8 cellular contexts compared by ENCODE assay signal in genomic region chr16:66647866-66648265, GRCh38.
"Had no signal": no experiment of that assay in that cellular context is flagged by ENCODE, and none has a peak within 500 bp of the region (broad histone marks: within the 10 kb centered on the region; RNA-seq: fewer than 3 reads in every experiment).

No MANE protein-coding gene starts in this region.

- ATAC-seq: HCT116, HepG2, K562 had no signal

- H3K27ac ChIP-seq: GM23248 had no signal

- H2AFZ ChIP-seq: GM23248 had no signal

- H3K9ac ChIP-seq: GM23248 had no signal

- DNase-seq: GM23248, GOT3, H7, HFFc6 had no signal

- H3K9me3 ChIP-seq: HAP-1 had no signal

- H3K4me3 ChIP-seq: GM23248, HAP-1, K562 had no signal

- H3K36me3 ChIP-seq: HAP-1 had no signal
